ENCODE assay signal across 29 cellular contexts in the genomic region with DNA sequence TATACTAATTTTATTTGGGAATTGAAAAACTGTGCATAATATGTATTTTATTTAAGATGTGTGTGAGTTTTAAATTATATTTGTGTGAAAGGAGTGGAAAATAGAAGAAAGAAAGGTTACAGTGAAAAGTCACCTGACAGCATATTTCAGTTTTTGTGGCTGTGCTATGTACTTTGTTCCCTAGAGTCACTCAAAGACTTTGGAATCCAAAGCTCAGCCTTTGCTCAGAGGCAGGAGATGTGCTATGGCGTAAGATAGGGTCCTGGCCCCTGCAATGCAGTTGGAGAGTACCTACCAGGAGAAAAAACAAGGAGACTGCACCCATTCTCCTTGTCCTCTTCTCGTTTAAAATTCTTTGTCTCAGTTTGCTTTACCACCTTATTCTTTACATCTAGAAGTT. TPM values are rescaled to one million over a fixed set of nuclear protein-coding genes. Genes with fewer than 3 reads are reported as not detected.
"Had no signal": no experiment of that assay in that cellular context is flagged by ENCODE, and none has a peak within 500 bp of the region (broad histone marks: within the 10 kb centered on the region; RNA-seq: fewer than 3 reads in every experiment).

No MANE protein-coding gene starts in this region.

- H3K9me3 ChIP-seq: ovary, psoas muscle, stomach, thoracic aorta, thyroid gland, tibial nerve, upper lobe of left lung, vagina had no signal

- DNase-seq: naive B cell; naive thymus-derived CD8-positive, alpha-beta T cell; nephron progenitor cell; occipital lobe; ovary; posterior cingulate gyrus; psoas muscle; right cardiac atrium; stimulated activated CD4-positive, alpha-beta T cell treated with anti-CD3 and anti-CD28 coated beads, Interleukin-15, amount 100 ng/mL, for 24 hours; stimulated activated CD4-positive, alpha-beta T cell treated with anti-CD3 and anti-CD28 coated beads, Interleukin-2, amount 100 ng/mL, for 24 hours; stimulated activated CD4-positive, alpha-beta T cell treated with anti-CD3 and anti-CD28 coated beads, Interleukin-2, amount 100 ng/mL, for 48 hours; stimulated activated CD4-positive, alpha-beta T cell treated with anti-CD3 and anti-CD28 coated beads, Interleukin-4, amount 100 ng/mL, for 24 hours; stimulated activated naive B cell treated with anti-CD40 and anti-IgM and Interleukin-4, amounts not matched to agents 10 μg/mL and 1 μg/mL and 100 μg/mL, for 72 hours; stimulated activated naive CD4-positive, alpha-beta T cell treated with Interleukin-2 at 50 U/mL for 16 hours; stomach; thyroid gland; upper lobe of left lung had no signal

- H3K79me2 ChIP-seq: parathyroid adenoma had no signal

- H2AFZ ChIP-seq: neural progenitor cell, parathyroid adenoma had no signal

- H3K36me3 ChIP-seq: neural progenitor cell, ovary, thoracic aorta, thyroid gland, upper lobe of left lung, vagina had no signal

- H3K27ac ChIP-seq: neural progenitor cell, ovary, parathyroid adenoma, psoas muscle, skin epidermis, stomach, thoracic aorta, thyroid gland, tibial nerve, upper lobe of left lung, vagina had no signal

- H3K4me3 ChIP-seq: neural progenitor cell, ovary, psoas muscle, skin epidermis, stomach, thoracic aorta, thyroid gland, tibial nerve, upper lobe of left lung, vagina had no signal

- ATAC-seq: naive thymus-derived CD8-positive, alpha-beta T cell; natural killer cell treated with Interleukin-12 subunit alpha and Interleukin-12 subunit beta and Interleukin-15 and Interleukin-18, amount 100 ng/mL, for 72 hours; psoas muscle; right cardiac atrium; sciatic nerve; stimulated activated effector memory CD8-positive, alpha-beta T cell treated with anti-CD3 and anti-CD28 coated beads, Interleukin-12 subunit alpha, Interleukin-12 subunit beta, amount 100 ng/mL, for 72 hours; stimulated activated naive B cell treated with anti-CD40 and anti-IgM and Interleukin-4, amounts not matched to agents 10 μg/mL and 1 μg/mL and 100 μg/mL, for 72 hours had no signal

- H3K4me3 Mint-ChIP-seq: naive B cell; natural killer cell treated with Interleukin-12 subunit alpha and Interleukin-12 subunit beta and Interleukin-15 and Interleukin-18, amount 100 ng/mL, for 72 hours; nephron progenitor cell; neural progenitor cell; stimulated activated effector memory CD8-positive, alpha-beta T cell treated with anti-CD3 and anti-CD28 coated beads, Interleukin-12 subunit alpha, Interleukin-12 subunit beta, amount 100 ng/mL, for 72 hours; stimulated activated naive B cell treated with anti-CD40 and anti-IgM and Interleukin-4, amounts not matched to agents 10 μg/mL and 1 μg/mL and 100 μg/mL, for 72 hours; stimulated activated naive CD8-positive, alpha-beta T cell treated with anti-CD3 and anti-CD28 coated beads, Interleukin-15, Interleukin-2, amounts not matched to agents 100 ng/mL and 50 ng/mL, for 24 hours had no signal

- H3K27ac Mint-ChIP-seq: natural killer cell treated with Interleukin-12 subunit alpha and Interleukin-12 subunit beta and Interleukin-15 and Interleukin-18, amount 100 ng/mL, for 72 hours; nephron progenitor cell; neural progenitor cell; progenitor cell of endocrine pancreas; stimulated activated effector memory CD8-positive, alpha-beta T cell treated with anti-CD3 and anti-CD28 coated beads, Interleukin-12 subunit alpha, Interleukin-12 subunit beta, amount 100 ng/mL, for 72 hours; stimulated activated naive B cell treated with anti-CD40 and anti-IgM and Interleukin-4, amounts not matched to agents 10 μg/mL and 1 μg/mL and 100 μg/mL, for 72 hours; stimulated activated naive CD8-positive, alpha-beta T cell treated with anti-CD3 and anti-CD28 coated beads, Interleukin-15, Interleukin-2, amounts not matched to agents 100 ng/mL and 50 ng/mL, for 24 hours had no signal

- H3K36me3 Mint-ChIP-seq: natural killer cell treated with Interleukin-12 subunit alpha and Interleukin-12 subunit beta and Interleukin-15 and Interleukin-18, amount 100 ng/mL, for 72 hours; neural progenitor cell had no signal

- H3K4me2 ChIP-seq: neural progenitor cell had no signal

- H3K9ac ChIP-seq: neural progenitor cell, parathyroid adenoma had no signal

- H3K27me3 Mint-ChIP-seq: naive B cell; progenitor cell of endocrine pancreas; stimulated activated naive B cell treated with anti-CD40 and anti-IgM and Interleukin-4, amounts not matched to agents 10 μg/mL and 1 μg/mL and 100 μg/mL, for 72 hours; stimulated activated naive CD8-positive, alpha-beta T cell treated with anti-CD3 and anti-CD28 coated beads, Interleukin-15, Interleukin-2, amounts not matched to agents 100 ng/mL and 50 ng/mL, for 24 hours had no signal

- H3K9me3 Mint-ChIP-seq: naive B cell; naive thymus-derived CD8-positive, alpha-beta T cell; natural killer cell treated with Interleukin-12 subunit alpha and Interleukin-12 subunit beta and Interleukin-15 and Interleukin-18, amount 100 ng/mL, for 72 hours; nephron progenitor cell; neural progenitor cell; stimulated activated effector memory CD8-positive, alpha-beta T cell treated with anti-CD3 and anti-CD28 coated beads, Interleukin-12 subunit alpha, Interleukin-12 subunit beta, amount 100 ng/mL, for 72 hours; stimulated activated naive B cell treated with anti-CD40 and anti-IgM and Interleukin-4, amounts not matched to agents 10 μg/mL and 1 μg/mL and 100 μg/mL, for 72 hours; stimulated activated naive CD8-positive, alpha-beta T cell treated with anti-CD3 and anti-CD28 coated beads, Interleukin-15, Interleukin-2, amounts not matched to agents 100 ng/mL and 50 ng/mL, for 24 hours had no signal

- H3K27me3 ChIP-seq: neural progenitor cell, ovary, stomach, thyroid gland, tibial nerve, upper lobe of left lung, vagina had no signal

- FAIRE-seq: urothelium cell line had no signal

- H3K4me1 ChIP-seq: parathyroid adenoma had no signal

RNA-seq across cellular contexts. Expression of gene ZMYND12, which starts 10.2 kb away (rescaled TPM):
- total RNA-seq: natural killer cell treated with Interleukin-12 subunit alpha and Interleukin-12 subunit beta and Interleukin-15 and Interleukin-18, amount 100 ng/mL, for 72 hours; occipital lobe; vagina had no signal
